ENCODE assay signal across 9 cellular contexts in the genomic region with DNA sequence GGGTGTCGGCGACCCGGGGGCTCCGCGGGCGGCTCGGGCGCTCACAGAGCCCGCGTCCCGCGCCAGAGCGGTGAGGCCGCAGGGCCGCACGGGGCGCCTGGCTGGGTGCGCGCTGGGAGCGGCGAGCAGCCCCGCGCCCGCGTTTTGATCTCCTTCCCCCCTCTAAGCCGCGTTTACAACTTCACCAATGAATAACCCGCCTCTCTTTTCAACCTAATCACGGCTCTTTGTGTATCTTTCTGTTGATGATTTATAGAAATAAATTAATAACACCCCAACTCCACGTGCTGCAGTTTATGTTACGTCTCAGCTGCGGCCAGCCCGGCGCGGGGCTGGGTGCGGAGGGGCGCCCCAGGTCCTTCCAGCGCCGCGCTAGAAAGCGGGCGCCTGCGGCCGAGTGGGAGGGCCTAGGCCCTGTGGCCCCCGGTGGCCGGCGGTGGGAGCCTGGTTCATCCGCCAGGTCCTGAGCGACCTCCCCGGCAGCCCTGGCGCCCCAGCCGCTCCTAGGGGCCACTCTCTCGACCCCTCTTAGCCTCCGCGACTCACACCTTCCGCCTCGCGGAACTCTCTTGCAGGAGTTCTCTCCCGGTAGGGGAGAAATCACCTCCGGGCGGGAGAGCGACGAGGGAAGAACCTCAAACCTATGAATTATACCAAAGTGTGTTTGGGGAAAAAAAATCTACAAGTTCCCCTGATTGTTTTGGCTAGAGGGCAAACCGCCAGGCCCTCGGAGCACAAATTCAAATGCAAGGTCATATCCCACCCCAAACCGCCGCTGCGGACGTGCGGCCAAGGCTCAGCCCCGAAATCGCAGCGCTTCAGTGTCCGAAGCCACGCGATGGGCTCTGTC. TPM values are rescaled to one million over a fixed set of nuclear protein-coding genes. Genes with fewer than 3 reads are reported as not detected.
DNase-seq lines count a peak whose midpoint lies in the region; ATAC-seq and TF ChIP-seq lines count a peak whose summit lies in the region.
"Had no signal": no experiment of that assay in that cellular context is flagged by ENCODE, and none has a peak within 500 bp of the region (broad histone marks: within the 10 kb centered on the region; RNA-seq: fewer than 3 reads in every experiment).

No MANE protein-coding gene starts in this region.

- H3K4me1 Mint-ChIP-seq in activated CD8-positive, alpha-beta T cell treated with anti-CD3 and anti-CD28 coated beads for 36 hours (ENCODE audit: low read depth): peaks cover 17% of the 10 kb centered on the region
- peaks cover 54% of the 10 kb centered on the region for H3K4me1 Mint-ChIP-seq in stimulated activated memory B cell treated with anti-CD40 and anti-IgM and Interleukin-4, amounts not matched to agents 10 μg/mL and 1 μg/mL and 100 μg/mL, for 72 hours

- H3K27me3 Mint-ChIP-seq in activated CD8-positive, alpha-beta T cell treated with anti-CD3 and anti-CD28 coated beads for 36 hours: peaks cover 78% of the 10 kb centered on the region
- H3K27me3 Mint-ChIP-seq in stimulated activated memory B cell treated with anti-CD40 and anti-IgM and Interleukin-4, amounts not matched to agents 10 μg/mL and 1 μg/mL and 100 μg/mL, for 72 hours: peaks cover 77% of the 10 kb centered on the region

- H3K4me1 ChIP-seq in iPS-20b (ENCODE audit: insufficient read depth, low read length): peaks cover 4% of the 10 kb centered on the region; the same call in 1 of the 2 replicates

- no peak overlapping the region for H3K27ac ChIP-seq in iPS-20b (ENCODE audit: low read length)
- H3K27ac ChIP-seq: skin epidermis had no signal

- no peak for TF ChIP-seq CTCF in activated CD8-positive, alpha-beta T cell treated with anti-CD3 and anti-CD28 coated beads for 36 hours (IDR thresholded peaks at IDR 0.05)

- H3K27ac Mint-ChIP-seq in activated CD8-positive, alpha-beta T cell treated with anti-CD3 and anti-CD28 coated beads for 36 hours: no peak overlapping the region
- peak overlapping the region; percentile 88 for H3K27ac Mint-ChIP-seq in stimulated activated memory B cell treated with anti-CD40 and anti-IgM and Interleukin-4, amounts not matched to agents 10 μg/mL and 1 μg/mL and 100 μg/mL, for 72 hours

- H3K9me3 Mint-ChIP-seq in activated CD8-positive, alpha-beta T cell treated with anti-CD3 and anti-CD28 coated beads for 36 hours: no peaks in the 10 kb centered on the region
- no peaks in the 10 kb centered on the region for H3K9me3 Mint-ChIP-seq in stimulated activated memory B cell treated with anti-CD40 and anti-IgM and Interleukin-4, amounts not matched to agents 10 μg/mL and 1 μg/mL and 100 μg/mL, for 72 hours

- peak; percentile 14 for ATAC-seq in activated CD8-positive, alpha-beta T cell treated with anti-CD3 and anti-CD28 coated beads for 36 hours
- no peak for ATAC-seq in stimulated activated memory B cell treated with anti-CD40 and anti-IgM and Interleukin-4, amounts not matched to agents 10 μg/mL and 1 μg/mL and 100 μg/mL, for 72 hours
- ATAC-seq in GM18907 (IDR thresholded peaks at IDR 0.05; ENCODE audit: unreplicated experiment) (no peak), GM21717 (IDR thresholded peaks at IDR 0.05; ENCODE audit: unreplicated experiment) (no peak)

- H3K4me3 Mint-ChIP-seq in activated CD8-positive, alpha-beta T cell treated with anti-CD3 and anti-CD28 coated beads for 36 hours: peak overlapping the region; percentile 51
- H3K4me3 Mint-ChIP-seq in stimulated activated memory B cell treated with anti-CD40 and anti-IgM and Interleukin-4, amounts not matched to agents 10 μg/mL and 1 μg/mL and 100 μg/mL, for 72 hours: peak overlapping the region; percentile 90

- POLR2A ChIA-PET in activated CD8-positive, alpha-beta T cell treated with anti-CD3 and anti-CD28 coated beads for 36 hours (lab: Charles Lee): no interaction called here

- no peaks in the 10 kb centered on the region for H3K9me3 ChIP-seq in iPS-20b (ENCODE audit: insufficient read depth, low read depth, low read length)

- intact Hi-C loops in activated CD8-positive, alpha-beta T cell treated with anti-CD3 and anti-CD28 coated beads for 36 hours (cut with micrococcal nuclease): no loop called here

- DNase-seq in NCI-H82 (lab: John Stamatoyannopoulos, UW): peak; percentile 45
- DNase-seq in NCI-H82 treated with DMSO at 0.1 percent for 48 hours (lab: John Stamatoyannopoulos, UW; ENCODE audit: unreplicated experiment): no peak
- DNase-seq in activated CD8-positive, alpha-beta T cell treated with anti-CD3 and anti-CD28 coated beads for 36 hours: peak; percentile 11
- no peak for DNase-seq in CD1c-positive myeloid dendritic cell (ENCODE audit: extremely low spot score)

- H3K36me3 Mint-ChIP-seq in activated CD8-positive, alpha-beta T cell treated with anti-CD3 and anti-CD28 coated beads for 36 hours (ENCODE audit: low read depth): no peaks in the 10 kb centered on the region
- H3K36me3 Mint-ChIP-seq in stimulated activated memory B cell treated with anti-CD40 and anti-IgM and Interleukin-4, amounts not matched to agents 10 μg/mL and 1 μg/mL and 100 μg/mL, for 72 hours: peaks cover 11% of the 10 kb centered on the region

- peaks cover 100% of the 10 kb centered on the region for H3K27me3 ChIP-seq in iPS-20b (ENCODE audit: insufficient read depth, low read length)

- CTCF ChIA-PET in activated CD8-positive, alpha-beta T cell treated with anti-CD3 and anti-CD28 coated beads for 36 hours (lab: Charles Lee): no interaction called here

- H3K36me3 ChIP-seq in iPS-20b (ENCODE audit: insufficient read depth, low read depth, low read length): no peaks in the 10 kb centered on the region

- H3K9ac ChIP-seq in iPS-20b (ENCODE audit: low read depth, low read length): no peak overlapping the region

- H3K4me3 ChIP-seq in iPS-20b (ENCODE audit: low read length): peak overlapping the region; percentile 67

RNA-seq across cellular contexts. Expression of gene HNF1B, which starts 1.9 kb away (rescaled TPM):
- under 1 TPM; 0.59 to 0.60 TPM for total RNA-seq in activated CD8-positive, alpha-beta T cell treated with anti-CD3 and anti-CD28 coated beads for 36 hours

Comparison
In these comparisons a context has a peak if more than half of its experiments do, and no peak if none do; other contexts are left out.
1. DNase-seq: peak in NCI-H82 (single experiment) and activated CD8-positive, alpha-beta T cell treated with anti-CD3 and anti-CD28 coated beads for 36 hours (single experiment); none in NCI-H82 treated with DMSO at 0.1 percent for 48 hours (single experiment) and CD1c-positive myeloid dendritic cell (single experiment).